Comparison of ENCODE assay signal across 17 cellular contexts in the genomic region with DNA sequence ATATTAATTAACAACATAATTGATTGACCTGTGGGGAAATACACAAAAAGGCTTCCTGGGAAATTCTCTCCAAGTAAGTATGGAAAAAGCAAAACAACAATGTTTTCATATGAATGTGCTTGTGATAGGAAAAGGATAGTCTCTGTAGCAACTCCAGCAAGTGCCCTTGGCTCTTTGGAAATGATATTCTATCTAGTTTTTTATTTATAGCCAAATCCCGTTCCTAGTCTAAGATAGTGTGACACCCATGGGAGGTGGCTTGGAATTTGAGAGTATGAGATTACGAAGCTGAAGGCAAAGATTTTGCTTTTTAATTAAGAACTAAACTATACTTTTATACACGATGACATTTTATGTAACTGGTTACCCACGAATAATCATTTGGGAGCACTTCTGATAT.
DNase-seq lines count a peak whose midpoint lies in the region; TF ChIP-seq lines count a peak whose summit lies in the region.
"Had no signal": no experiment of that assay in that cellular context is flagged by ENCODE, and none has a peak within 500 bp of the region (broad histone marks: within the 10 kb centered on the region; RNA-seq: fewer than 3 reads in every experiment).

No MANE protein-coding gene starts in this region.

- H3K27me3 Mint-ChIP-seq in HFFc6 (ENCODE audit: insufficient read depth) = no peaks in the 10 kb centered on the region; the same call in 1 of the 2 replicates

- in situ Hi-C loops in brain microvascular endothelial cell (cut with HindIII; ENCODE audit: low pct_ligation_motif_present, low sequenced_read_pairs) = no loop called here

- H3K27ac ChIP-seq in coronary artery (peak overlapping the region; percentile 19 to 46), sigmoid colon (peak overlapping the region; percentile 49 to 90 (median 74)), brain microvascular endothelial cell (no peak overlapping the region)
- H3K27ac ChIP-seq: PC-9, RWPE1, SJSA1 had no signal

- DNase-seq in NCI-H510A treated with DMSO at 0.1 percent for 48 hours (lab: John Stamatoyannopoulos, UW) = peak; percentile 38
- no peak for DNase-seq in NCI-H510A (lab: John Stamatoyannopoulos, UW)
- no peak for DNase-seq in HFFc6
- no peak for DNase-seq in coronary artery (ENCODE audit: low spot score)
- DNase-seq in sigmoid colon = no peak
- no peak for DNase-seq in brain microvascular endothelial cell
- no peak for DNase-seq in DMS 273 treated with DMSO at 0.1 percent for 48 hours (lab: John Stamatoyannopoulos, UW)
- no peak for DNase-seq in NCI-H1092 (lab: John Stamatoyannopoulos, UW)
- DNase-seq: 8988T; CD4-positive, alpha-beta T cell; MM.1S; NCI-H446 treated with DMSO at 0.1 percent for 48 hours; NCI-H82; PC-9 had no signal

- no peaks in the 10 kb centered on the region for H3K36me3 Mint-ChIP-seq in HFFc6 (ENCODE audit: low read depth)

- intact Hi-C loops in sigmoid colon (cut with DNase I) = loop anchor here (5.0 to 10.0 kb wide), 2 partner anchors 140 to 342 kb away; no protein-coding TSS in a partner anchor

- H3K9me3 Mint-ChIP-seq in HFFc6 = no peaks in the 10 kb centered on the region
- H3K9me3 Mint-ChIP-seq: CD4-positive, alpha-beta T cell had no signal

- no peak for TF ChIP-seq CTCF in HFFc6 (IDR thresholded peaks at IDR 0.05)
- no peak for TF ChIP-seq CTCF in coronary artery (IDR thresholded peaks at IDR 0.05)
- no peak for TF ChIP-seq CTCF in sigmoid colon (IDR thresholded peaks at IDR 0.05)
- no peak for TF ChIP-seq CTCF in brain microvascular endothelial cell (IDR thresholded peaks at IDR 0.05; ENCODE audit: low read depth, low read length, missing control alignments)

- H3K9me3 ChIP-seq in sigmoid colon = no peaks in the 10 kb centered on the region
- H3K9me3 ChIP-seq: Caco-2, SJSA1 had no signal

- peaks cover 63% of the 10 kb centered on the region for H3K4me1 Mint-ChIP-seq in HFFc6 (ENCODE audit: low read depth)

- WGBS in sigmoid colon, 2 donors = 62 to 79% methylated on average over 4 of the region's 4 CpGs

- H3K4me3 ChIP-seq in coronary artery (peak overlapping the region; percentile 48), sigmoid colon (no peak overlapping the region), brain microvascular endothelial cell (ENCODE audit: low read depth, low read length) (no peak overlapping the region)
- H3K4me3 ChIP-seq: PC-9, SJSA1 had no signal

- H3K27ac Mint-ChIP-seq in HFFc6 = peak overlapping the region; percentile 79
- H3K27ac Mint-ChIP-seq: CD4-positive, alpha-beta T cell had no signal

- TF ChIP-seq POLR2A in sigmoid colon (IDR thresholded peaks at IDR 0.05) = no peak

- peaks cover 0 to 93% (median 73%) of the 10 kb centered on the region in 4 donors for H3K4me1 ChIP-seq in sigmoid colon

- H3K27me3 ChIP-seq in sigmoid colon (no peaks in the 10 kb centered on the region), brain microvascular endothelial cell (replicated peaks) (no peaks in the 10 kb centered on the region)
- H3K27me3 ChIP-seq: SJSA1 had no signal

- no peaks in the 10 kb centered on the region for H3K36me3 ChIP-seq in sigmoid colon
- no peaks in the 10 kb centered on the region for H3K36me3 ChIP-seq in brain microvascular endothelial cell (replicated peaks)
- H3K36me3 ChIP-seq: SJSA1 had no signal

- TF ChIP-seq EP300 in sigmoid colon (IDR thresholded peaks at IDR 0.05) = no peak

- H3K4me3 Mint-ChIP-seq in HFFc6 = no peak overlapping the region
- H3K4me3 Mint-ChIP-seq: CD4-positive, alpha-beta T cell had no signal
